ENCODE assay signal across 18 cellular contexts in the genomic region with DNA sequence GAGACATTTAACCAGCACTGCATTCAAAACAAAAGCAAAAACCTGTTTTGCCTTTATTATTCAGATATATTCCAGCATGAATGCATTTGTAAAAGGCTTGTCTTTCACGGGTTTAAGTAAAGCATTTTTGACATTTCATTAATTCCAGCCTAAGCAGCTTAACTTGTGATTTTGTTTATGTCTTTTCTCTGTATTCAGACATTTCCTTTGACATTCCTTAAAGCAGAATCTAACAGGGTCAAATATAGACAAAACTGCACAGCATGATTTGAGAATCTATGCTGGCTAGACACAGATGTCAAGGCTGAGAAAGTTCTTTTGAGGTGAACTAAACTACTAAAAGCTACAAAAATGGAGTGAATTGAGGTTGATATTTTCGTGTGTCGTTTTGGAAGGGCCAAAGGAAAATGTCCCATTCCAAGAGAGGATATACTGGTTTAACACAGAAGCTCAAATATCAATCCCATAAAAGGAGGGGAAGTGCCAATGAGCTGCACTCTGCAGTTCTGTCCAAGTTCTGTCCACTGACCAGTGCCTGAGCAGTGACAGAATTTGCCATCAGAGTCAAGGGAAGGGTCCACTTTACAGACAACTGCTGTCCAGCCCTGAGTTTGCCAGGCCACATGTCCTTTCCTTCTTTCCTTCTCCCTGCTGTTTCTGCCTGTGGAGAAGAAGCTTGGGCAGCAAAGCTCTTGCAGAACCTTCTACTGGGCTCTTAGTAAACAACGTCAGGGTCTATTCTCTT.
DNase-seq lines count a peak whose midpoint lies in the region; ATAC-seq and TF ChIP-seq lines count a peak whose summit lies in the region.
"Had no signal": no experiment of that assay in that cellular context is flagged by ENCODE, and none has a peak within 500 bp of the region (broad histone marks: within the 10 kb centered on the region; RNA-seq: fewer than 3 reads in every experiment).

No MANE protein-coding gene starts in this region.

- no peak overlapping the region for H3K4me3 ChIP-seq in IMR-90 (ENCODE audit: insufficient read depth, low read depth, low read length)
- H3K4me3 ChIP-seq in neural progenitor cell, result no peak overlapping the region
- no peak overlapping the region for H3K4me3 ChIP-seq in tibial artery
- H3K4me3 ChIP-seq in hepatocyte, result no peak overlapping the region

- no peak for DNase-seq in IMR-90
- no peak for DNase-seq in neural progenitor cell (ENCODE audit: low spot score)
- DNase-seq in tibial artery, result no peak
- no peak for DNase-seq in hepatocyte (ENCODE audit: low spot score)
- no peak for DNase-seq in RWPE1 (ENCODE audit: low spot score)
- DNase-seq: ACHN; C1 segment of cervical spinal cord; CD8-positive, alpha-beta memory T cell; H7; HFFc6; NCI-H1417 treated with DMSO at 0.1 percent for 48 hours; NCI-H187 treated with DMSO at 0.1 percent for 48 hours; NCI-H2227 treated with DMSO at 0.1 percent for 48 hours; NCI-H510A treated with DMSO at 0.1 percent for 48 hours; RPMI8226 had no signal

- H3K36me3 ChIP-seq in IMR-90 (ENCODE audit: control insufficient read depth, insufficient read depth, low read length) (no peaks in the 10 kb centered on the region), neural progenitor cell (no peaks in the 10 kb centered on the region), tibial artery (no peaks in the 10 kb centered on the region), hepatocyte (replicated peaks; ENCODE audit: insufficient read depth, low read depth) (no peaks in the 10 kb centered on the region)

- peaks cover 6% of the 10 kb centered on the region for H3K9me1 ChIP-seq in IMR-90 (ENCODE audit: insufficient read depth, low read length)

- H3K27me3 Mint-ChIP-seq in brain (no peaks in the 10 kb centered on the region), neural progenitor cell (ENCODE audit: insufficient read depth, low read depth) (peaks cover 6% of the 10 kb centered on the region)
- H3K27me3 Mint-ChIP-seq in activated T-helper 17 cell treated with anti-CD3 and anti-CD28 coated beads, Interleukin-2, amount 50 U/mL, for 72 hours, result no peaks in the 10 kb centered on the region

- H3K9me2 ChIP-seq in hepatocyte (replicated peaks; ENCODE audit: insufficient read depth), result no peaks in the 10 kb centered on the region

- no peak overlapping the region for H2AFZ ChIP-seq in IMR-90 (replicated peaks; ENCODE audit: low read length, poor library complexity)
- no peak overlapping the region for H2AFZ ChIP-seq in neural progenitor cell (replicated peaks)
- H2AFZ ChIP-seq in hepatocyte, result no peak overlapping the region

- dilution Hi-C loops in IMR-90 (cut with HindIII; ENCODE audit: low sequenced_read_pairs, unreplicated experiment), result no loop called here

- H2BK5ac ChIP-seq in IMR-90 (ENCODE audit: low read depth, low read length, poor library complexity, severe bottlenecking), result peak overlapping the region; percentile 33

- H3K9me3 ChIP-seq in IMR-90 (ENCODE audit: control insufficient read depth, insufficient read depth, low read length) (no peaks in the 10 kb centered on the region), neural progenitor cell (ENCODE audit: low read depth) (no peaks in the 10 kb centered on the region), tibial artery (no peaks in the 10 kb centered on the region), hepatocyte (ENCODE audit: low read depth) (no peaks in the 10 kb centered on the region)

- peak overlapping the region; percentile 22; the same call in 1 of the 3 replicates for H2BK15ac ChIP-seq in IMR-90 (ENCODE audit: low read depth, low read length)

- peak overlapping the region; percentile 52 for H3K4ac ChIP-seq in IMR-90 (ENCODE audit: low read depth, low read length)

- H4K8ac ChIP-seq in IMR-90 (ENCODE audit: low read depth in 2 of 2, low read length in 2 of 2), result no peak overlapping the region

- H3K27me3 ChIP-seq in IMR-90 (ENCODE audit: control insufficient read depth, insufficient read depth, low read length) (peaks cover 2% of the 10 kb centered on the region; the same call in 1 of the 2 replicates), neural progenitor cell (no peaks in the 10 kb centered on the region), tibial artery (no peaks in the 10 kb centered on the region), hepatocyte (no peaks in the 10 kb centered on the region)

- TF ChIP-seq CTCF in IMR-90 (conservative IDR thresholded peaks at IDR 0.05; ENCODE audit: low read depth, low read length) (no peak), brain (conservative IDR thresholded peaks at IDR 0.05) (no peak), neural progenitor cell (IDR thresholded peaks at IDR 0.05) (no peak), tibial artery (IDR thresholded peaks at IDR 0.05) (no peak), hepatocyte (IDR thresholded peaks at IDR 0.05; ENCODE audit: poor library complexity) (no peak), RWPE1 (conservative IDR thresholded peaks at IDR 0.05; ENCODE audit: low read depth) (no peak)

- TF ChIP-seq POLR2A in IMR-90 (IDR thresholded peaks at IDR 0.05; ENCODE audit: low read depth, low read length), result no peak

- H3K9ac ChIP-seq in IMR-90 (ENCODE audit: low read depth, low read length) (no peak overlapping the region), neural progenitor cell (no peak overlapping the region)
- H3K9ac ChIP-seq: KMS-11 had no signal

- H3K4me2 ChIP-seq in IMR-90 (ENCODE audit: low read depth, low read length), result peak overlapping the region; percentile 20
- no peak overlapping the region for H3K4me2 ChIP-seq in neural progenitor cell
- H3K4me2 ChIP-seq in hepatocyte, result no peak overlapping the region
- H3K4me2 ChIP-seq: KMS-11 had no signal

- intact Hi-C loops in IMR-90 (cut with micrococcal nuclease) (no loop called here), tibial artery (cut with DNase I; ENCODE audit: low total_unique reads) (no loop called here)

- CTCF ChIA-PET in IMR-90 (lab: Yijun Ruan, JAX), result no interaction called here
- CTCF ChIA-PET in RWPE1 (lab: Yijun Ruan, JAX), result interaction anchor here (0.6 to 1.1 kb wide), 3 partner anchors 9 to 236 kb away, joined by 3 read pairs; no protein-coding TSS in a partner anchor

- H3K36me3 Mint-ChIP-seq in brain (peaks cover 22% of the 10 kb centered on the region), neural progenitor cell (peaks cover 43% of the 10 kb centered on the region)
- no peaks in the 10 kb centered on the region for H3K36me3 Mint-ChIP-seq in activated T-helper 17 cell treated with anti-CD3 and anti-CD28 coated beads, Interleukin-2, amount 50 U/mL, for 72 hours (ENCODE audit: low read depth)
- H3K36me3 Mint-ChIP-seq: CD8-positive, alpha-beta memory T cell had no signal

- H3K4me3 Mint-ChIP-seq in brain (no peak overlapping the region), neural progenitor cell (no peak overlapping the region)
- no peak overlapping the region for H3K4me3 Mint-ChIP-seq in activated T-helper 17 cell treated with anti-CD3 and anti-CD28 coated beads, Interleukin-2, amount 50 U/mL, for 72 hours
- H3K4me3 Mint-ChIP-seq: CD8-positive, alpha-beta memory T cell; HFFc6 had no signal

- no peaks in the 10 kb centered on the region for H4K20me1 ChIP-seq in IMR-90 (ENCODE audit: insufficient read depth, low read length)
- no peaks in the 10 kb centered on the region for H4K20me1 ChIP-seq in neural progenitor cell (ENCODE audit: low read depth)
- no peaks in the 10 kb centered on the region for H4K20me1 ChIP-seq in hepatocyte (ENCODE audit: insufficient read depth, poor library complexity, severe bottlenecking)

- H3K27ac ChIP-seq in IMR-90 (ENCODE audit: insufficient read depth, low read length) (no peak overlapping the region), neural progenitor cell (no peak overlapping the region), tibial artery (peak overlapping the region; percentile 70 to 71), hepatocyte (no peak overlapping the region), RWPE1 (no peak overlapping the region)
- H3K27ac ChIP-seq: KMS-11 had no signal

- peak overlapping the region; percentile 71; the same call in 1 of the 2 replicates for H3K14ac ChIP-seq in IMR-90 (replicated peaks; ENCODE audit: low read depth, low read length)

- H3K9me3 Mint-ChIP-seq in brain (no peaks in the 10 kb centered on the region), neural progenitor cell (no peaks in the 10 kb centered on the region)
- no peaks in the 10 kb centered on the region for H3K9me3 Mint-ChIP-seq in activated T-helper 17 cell treated with anti-CD3 and anti-CD28 coated beads, Interleukin-2, amount 50 U/mL, for 72 hours
- H3K9me3 Mint-ChIP-seq: CD8-positive, alpha-beta memory T cell; HFFc6 had no signal

- no peak overlapping the region for H3K23ac ChIP-seq in IMR-90 (ENCODE audit: low read depth, low read length)

- H3F3A ChIP-seq in neural progenitor cell (ENCODE audit: low read depth), result no peaks in the 10 kb centered on the region

- no TSS peak for BruUV-seq in IMR-90 (replicated peaks; lab: Mats Ljungman, UMichigan)

- in situ Hi-C loops in IMR-90 (cut with MboI; ENCODE audit: low sequenced_read_pairs), result loop anchor here (25.0 kb wide), 1 partner anchor 651 kb away; no protein-coding TSS in a partner anchor

- WGBS in IMR-90 (ENCODE audit: extremely low coverage in 2 of 2, insufficient read length in 1 of 2), 2 experiments, result no CpG with 5 or more reads among the region's 4 CpGs
- 79% methylated on average over 4 of the region's 4 CpGs for WGBS in hepatocyte (ENCODE audit: low lambda C conversion rate, missing lambda C conversion rate)

- H4K91ac ChIP-seq in IMR-90 (ENCODE audit: insufficient read depth, low read depth, low read length), result peak overlapping the region; percentile 42; the same call in 1 of the 2 replicates

- no peak for TF ChIP-seq RAD21 in IMR-90 (IDR thresholded peaks at IDR 0.05; ENCODE audit: low read length)

- H2AK5ac ChIP-seq in IMR-90 (ENCODE audit: low read depth, low read length), result 0 out of 2 replicates have a peak overlapping the region, but pooled peaks have one; percentile 18

- H3K4me1 Mint-ChIP-seq in brain, result peaks cover 46% of the 10 kb centered on the region
- H3K4me1 Mint-ChIP-seq in neural progenitor cell, result peaks cover 26% of the 10 kb centered on the region
- H3K4me1 Mint-ChIP-seq in activated T-helper 17 cell treated with anti-CD3 and anti-CD28 coated beads, Interleukin-2, amount 50 U/mL, for 72 hours, result no peaks in the 10 kb centered on the region
- H3K4me1 Mint-ChIP-seq: CD8-positive, alpha-beta memory T cell had no signal

- no peak overlapping the region for H3K56ac ChIP-seq in IMR-90 (ENCODE audit: extremely low read depth, insufficient read depth, low read length)

- peak; percentile 58 for ATAC-seq in IMR-90 (ENCODE audit: low read depth)
- no peak for ATAC-seq in activated T-helper 17 cell treated with anti-CD3 and anti-CD28 coated beads, Interleukin-2, amount 50 U/mL, for 72 hours (replicated peaks)

- H2BK120ac ChIP-seq in IMR-90 (ENCODE audit: low read depth, low read length), result peak overlapping the region; percentile 43

- no peak overlapping the region for H2AK9ac ChIP-seq in IMR-90 (replicated peaks; ENCODE audit: low read depth, low read length, poor library complexity)

- peak overlapping the region; percentile 7 for H4K5ac ChIP-seq in IMR-90 (ENCODE audit: low read depth, low read length)

- H3K18ac ChIP-seq in IMR-90 (ENCODE audit: low read depth, low read length), result peak overlapping the region; percentile 50; the same call in 1 of the 2 replicates

- no peaks in the 10 kb centered on the region for H3K79me1 ChIP-seq in IMR-90 (ENCODE audit: low read depth in 1 of 2, low read length in 2 of 2)

- H3K79me2 ChIP-seq in neural progenitor cell (ENCODE audit: low read depth) (no peaks in the 10 kb centered on the region), hepatocyte (no peaks in the 10 kb centered on the region)

- POLR2A ChIA-PET in IMR-90 (lab: Charles Lee; ENCODE audit: unreplicated experiment), result interaction anchor here (0.5 kb wide), 1 partner anchor 125 kb away, joined by 3 read pairs; no protein-coding TSS in a partner anchor
- POLR2A ChIA-PET in RWPE1 (lab: Yijun Ruan, JAX; ENCODE audit: low non-redundant PET), result no interaction called here

- H2BK20ac ChIP-seq in IMR-90 (ENCODE audit: low read depth, low read length), result peak overlapping the region; percentile 66; the same call in 1 of the 2 replicates

- peaks cover 11% of the 10 kb centered on the region for H3K4me1 ChIP-seq in IMR-90 (ENCODE audit: control insufficient read depth, insufficient read depth, low read length)
- no peaks in the 10 kb centered on the region for H3K4me1 ChIP-seq in neural progenitor cell
- peaks cover 0 to 50% (median 30%) of the 10 kb centered on the region in 4 donors for H3K4me1 ChIP-seq in tibial artery
- H3K4me1 ChIP-seq in hepatocyte (ENCODE audit: insufficient read depth), result no peaks in the 10 kb centered on the region

- peak overlapping the region in 3 of 5 experiments; percentile 13 to 66 (median 52) for H3K27ac Mint-ChIP-seq in brain
- peak overlapping the region; percentile 43 for H3K27ac Mint-ChIP-seq in neural progenitor cell
- no peak overlapping the region for H3K27ac Mint-ChIP-seq in activated T-helper 17 cell treated with anti-CD3 and anti-CD28 coated beads, Interleukin-2, amount 50 U/mL, for 72 hours
- H3K27ac Mint-ChIP-seq: HFFc6 had no signal

Comparison
In these comparisons a context has a peak if more than half of its experiments do, and no peak if none do; other contexts are left out.
1. H3K27ac ChIP-seq: peak in tibial artery (2 of 2); none in IMR-90 (single experiment), neural progenitor cell (single experiment), hepatocyte (single experiment) and RWPE1 (single experiment).